Comparison of ENCODE assay signal across 1 cellular context in genomic region chr4:107719927-107720722, GRCh38.
TF ChIP-seq lines count a peak whose summit lies in the region.

TSS of gene PAPSS1 (minus strand) at chr4:107720234. CDS start at chr4:107720179, 55 bp downstream.

TF ChIP-seq in K562, 482 proteins besides CTCF, POLR2A, EP300 and RAD21 (continued from another document):
- TF ChIP-seq, protein P1, sequence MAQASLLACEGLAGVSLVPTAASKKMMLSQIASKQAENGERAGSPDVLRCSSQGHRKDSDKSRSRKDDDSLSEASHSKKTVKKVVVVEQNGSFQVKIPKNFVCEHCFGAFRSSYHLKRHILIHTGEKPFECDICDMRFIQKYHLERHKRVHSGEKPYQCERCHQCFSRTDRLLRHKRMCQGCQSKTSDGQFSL (CRISPR knock-in tag; IDR thresholded peaks at IDR 0.05), result no peak
- TF ChIP-seq, protein P1 (tag; IDR thresholded peaks at IDR 0.05), result no peak
- no peak for TF ChIP-seq CBFA2T2 (conservative IDR thresholded peaks at IDR 0.05)
- TF ChIP-seq TEAD1 (CRISPR knock-in tag; IDR thresholded peaks at IDR 0.05), result peak; percentile 85 to 98
- TF ChIP-seq PYGO2 (tag; IDR thresholded peaks at IDR 0.05), result no peak
